In genomic region chr10:14605231-14605925, GRCh38 we compare ENCODE assay signal across 8 cellular contexts.
DNase-seq lines count a peak whose midpoint lies in the region; ATAC-seq and TF ChIP-seq lines count a peak whose summit lies in the region.

No MANE protein-coding gene starts in this region.

- H3K4ac ChIP-seq in mesenchymal stem cell (ENCODE audit: low read depth in 1 of 2, low read length in 2 of 2) = no peak overlapping the region

- H2BK15ac ChIP-seq in mesenchymal stem cell (ENCODE audit: low read depth, poor library complexity, severe bottlenecking) = no peak overlapping the region

- peak overlapping the region; percentile 37 for H2AK5ac ChIP-seq in mesenchymal stem cell (ENCODE audit: low read length, severe bottlenecking)

- WGBS in mesenchymal stem cell = 35% methylated on average over 7 of the region's 7 CpGs
- 26 to 31% methylated on average over 7 of the region's 7 CpGs for WGBS in aorta, 2 donors

- H3K36me3 ChIP-seq in MG63 (peaks cover 20% of the 10 kb centered on the region), mesenchymal stem cell (ENCODE audit: control insufficient read depth in 1 of 2, insufficient read depth in 2 of 2, low read depth in 1 of 2, low read length in 2 of 2) (peaks cover 0 to 4% of the 10 kb centered on the region in 2 experiments), aorta (ENCODE audit: control insufficient read depth in 1 of 2, insufficient read depth in 2 of 2, low read length in 1 of 2) (no peaks in the 10 kb centered on the region)

- H3K4me1 ChIP-seq in mesenchymal stem cell (ENCODE audit: control insufficient read depth, insufficient read depth, low read depth, low read length) (peaks cover 10% of the 10 kb centered on the region), aorta (ENCODE audit: control insufficient read depth in 1 of 2, insufficient read depth in 2 of 2, low read length in 2 of 2) (no peaks in the 10 kb centered on the region)

- no peak for TF ChIP-seq CTCF in GM10266 (IDR thresholded peaks at IDR 0.05; ENCODE audit: control insufficient read depth, insufficient read depth, low read depth, missing control alignments)

- no peaks in the 10 kb centered on the region for H3K9me3 ChIP-seq in MG63
- H3K9me3 ChIP-seq in mesenchymal stem cell (ENCODE audit: control insufficient read depth, low read length) = no peaks in the 10 kb centered on the region
- no peaks in the 10 kb centered on the region for H3K9me3 ChIP-seq in aorta (ENCODE audit: control insufficient read depth, low read length)

- H3K4me2 ChIP-seq in mesenchymal stem cell (ENCODE audit: low read length, poor library complexity, severe bottlenecking) = peak overlapping the region; percentile 85

- no peak overlapping the region for H2BK5ac ChIP-seq in mesenchymal stem cell (ENCODE audit: low read depth, low read length, poor library complexity, severe bottlenecking)

- H3K14ac ChIP-seq in mesenchymal stem cell (ENCODE audit: low read length in 2 of 2) = no peak overlapping the region

- H3K27ac ChIP-seq in mesenchymal stem cell (ENCODE audit: low read length, poor library complexity, severe bottlenecking) (peak overlapping the region; percentile 19), aorta (ENCODE audit: low read depth in 1 of 2, low read length in 2 of 2) (no peak overlapping the region)

- peaks cover 10% of the 10 kb centered on the region for H3K79me1 ChIP-seq in mesenchymal stem cell (replicated peaks; ENCODE audit: low read length, poor library complexity, severe bottlenecking)

- H3K4me3 ChIP-seq in MG63 (peak overlapping the region; percentile 56), mesenchymal stem cell (ENCODE audit: insufficient read depth in 1 of 2, low read depth in 1 of 2, low read length in 2 of 2) (peak overlapping the region in 1 of 2 experiments; percentile 85), aorta (ENCODE audit: low read length in 2 of 2) (peak overlapping the region; percentile 54 to 78)

- ATAC-seq in GM21723 (IDR thresholded peaks at IDR 0.05; ENCODE audit: unreplicated experiment) (peak; percentile 37), aorta (ENCODE audit: low FRiP score) (no peak)

- intact Hi-C loops in aorta (cut with DNase I) = loop anchor here in 1 of 2 donors (2.0 to 5.0 kb wide), 2 partner anchors 43 to 137 kb away; no protein-coding TSS in a partner anchor

- no peak overlapping the region for H4K91ac ChIP-seq in mesenchymal stem cell (ENCODE audit: low read length)

- no peak overlapping the region for H2BK12ac ChIP-seq in mesenchymal stem cell (ENCODE audit: low read length in 2 of 2)

- H2BK120ac ChIP-seq in mesenchymal stem cell (ENCODE audit: low read depth, low read length) = no peak overlapping the region

- peak overlapping the region; percentile 92 for H3K9ac ChIP-seq in mesenchymal stem cell (ENCODE audit: low read length)

- no peak overlapping the region for H3K18ac ChIP-seq in mesenchymal stem cell (ENCODE audit: low read depth in 1 of 2, low read length in 2 of 2)

- peak; percentile 74 for DNase-seq in GM10266 (ENCODE audit: extremely low spot score)
- peak; percentile 73 for DNase-seq in MG63
- DNase-seq in astrocyte of the hippocampus (ENCODE audit: low read depth, low spot score) = peak; percentile 49
- peak; percentile 86 for DNase-seq in mesenchymal stem cell
- no peak for DNase-seq in aorta
- DNase-seq in COLO829 (ENCODE audit: low spot score) = no peak
- DNase-seq in NCI-H1105 treated with DMSO at 0.1 percent for 48 hours (lab: John Stamatoyannopoulos, UW) = no peak

- no peak overlapping the region for H2AFZ ChIP-seq in mesenchymal stem cell (ENCODE audit: low read depth, low read length)

- no peak overlapping the region for H3K23ac ChIP-seq in mesenchymal stem cell (ENCODE audit: low read length in 2 of 2)

- H4K8ac ChIP-seq in mesenchymal stem cell (ENCODE audit: low read length) = no peak overlapping the region

- no peaks in the 10 kb centered on the region for H3K27me3 ChIP-seq in MG63
- H3K27me3 ChIP-seq in mesenchymal stem cell (ENCODE audit: control insufficient read depth in 1 of 2, insufficient read depth in 1 of 2, low read length in 2 of 2) = no peaks in the 10 kb centered on the region
- no peaks in the 10 kb centered on the region for H3K27me3 ChIP-seq in aorta (ENCODE audit: control insufficient read depth in 1 of 2, insufficient read depth in 2 of 2, low read length in 1 of 2)

Comparison
In these comparisons a context has a peak if more than half of its experiments do, and no peak if none do; other contexts are left out.
1. DNase-seq: peak in GM10266 (single experiment), MG63 (single experiment), astrocyte of the hippocampus (single experiment) and mesenchymal stem cell (single experiment); none in aorta (0 of 2), COLO829 (single experiment) and NCI-H1105 treated with DMSO at 0.1 percent for 48 hours (single experiment).